In genomic region chr12:115511971-115512370, GRCh38 we compare ENCODE assay signal across 26 cellular contexts.
"Had no signal": no experiment of that assay in that cellular context is flagged by ENCODE, and none has a peak within 500 bp of the region (broad histone marks: within the 10 kb centered on the region; RNA-seq: fewer than 3 reads in every experiment).

No MANE protein-coding gene starts in this region.

- H3K27me3 Mint-ChIP-seq: stimulated activated memory B cell treated with anti-CD40 and anti-IgM and Interleukin-4, amounts not matched to agents 10 μg/mL and 1 μg/mL and 100 μg/mL, for 72 hours; stimulated activated naive CD8-positive, alpha-beta T cell treated with anti-CD3 and anti-CD28 coated beads, Interleukin-15, Interleukin-2, amounts not matched to agents 100 ng/mL and 50 ng/mL, for 24 hours had no signal

- H3K36me3 ChIP-seq: esophagus muscularis mucosa, gastrocnemius medialis, heart right ventricle, left ventricle myocardium inferior, prostate gland, right lobe of liver, tibial artery, upper lobe of right lung, vagina had no signal

- H2AFZ ChIP-seq: parathyroid adenoma had no signal

- H3K9ac ChIP-seq: parathyroid adenoma had no signal

- ATAC-seq: gastrocnemius medialis; heart right ventricle; left cardiac atrium; natural killer cell treated with Interleukin-12 subunit alpha and Interleukin-12 subunit beta and Interleukin-15 and Interleukin-18, amount 100 ng/mL, for 72 hours; right lobe of liver; stimulated activated memory B cell treated with anti-CD40 and anti-IgM and Interleukin-4, amounts not matched to agents 10 μg/mL and 1 μg/mL and 100 μg/mL, for 72 hours; upper lobe of right lung had no signal

- H3K79me2 ChIP-seq: parathyroid adenoma had no signal

- H3K4me3 Mint-ChIP-seq: immature natural killer cell; natural killer cell treated with Interleukin-12 subunit alpha and Interleukin-12 subunit beta and Interleukin-15 and Interleukin-18, amount 100 ng/mL, for 72 hours; stimulated activated memory B cell treated with anti-CD40 and anti-IgM and Interleukin-4, amounts not matched to agents 10 μg/mL and 1 μg/mL and 100 μg/mL, for 72 hours; stimulated activated naive CD8-positive, alpha-beta T cell treated with anti-CD3 and anti-CD28 coated beads, Interleukin-15, Interleukin-2, amounts not matched to agents 100 ng/mL and 50 ng/mL, for 24 hours had no signal

- H3K27ac ChIP-seq: dorsolateral prefrontal cortex, epithelial cell of prostate, esophagus muscularis mucosa, gastrocnemius medialis, heart right ventricle, left ventricle myocardium inferior, parathyroid adenoma, prostate gland, right lobe of liver, tibial artery, upper lobe of right lung, vagina had no signal

- H3K27me3 ChIP-seq: gastrocnemius medialis, right lobe of liver, tibial artery, upper lobe of right lung, vagina had no signal

- DNase-seq: cortex of kidney; dorsolateral prefrontal cortex; effector CD8-positive, alpha-beta T cell; gastrocnemius medialis; heart right ventricle; hypothalamus; immature natural killer cell; left cardiac atrium; left ventricle myocardium inferior; mesenchymal stem cell; midbrain; occipital lobe; retina; right lobe of liver; stimulated activated CD4-positive, alpha-beta T cell treated with anti-CD3 and anti-CD28 coated beads, Interleukin-4, amount 100 ng/mL, for 24 hours; tibial artery; upper lobe of right lung had no signal

- H3K4me1 Mint-ChIP-seq: immature natural killer cell; stimulated activated memory B cell treated with anti-CD40 and anti-IgM and Interleukin-4, amounts not matched to agents 10 μg/mL and 1 μg/mL and 100 μg/mL, for 72 hours had no signal

- H3K4me3 ChIP-seq: dorsolateral prefrontal cortex, esophagus muscularis mucosa, gastrocnemius medialis, heart right ventricle, left ventricle myocardium inferior, lung, prostate gland, right lobe of liver, tibial artery, upper lobe of right lung, vagina had no signal

- H3K4me1 ChIP-seq: gastrocnemius medialis, parathyroid adenoma, prostate gland, right lobe of liver, tibial artery, upper lobe of right lung, vagina had no signal

- H3K36me3 Mint-ChIP-seq: immature natural killer cell; natural killer cell treated with Interleukin-12 subunit alpha and Interleukin-12 subunit beta and Interleukin-15 and Interleukin-18, amount 100 ng/mL, for 72 hours; stimulated activated memory B cell treated with anti-CD40 and anti-IgM and Interleukin-4, amounts not matched to agents 10 μg/mL and 1 μg/mL and 100 μg/mL, for 72 hours had no signal

- H3K9me3 ChIP-seq: gastrocnemius medialis, prostate gland, right lobe of liver, upper lobe of right lung, vagina had no signal

- H3K27ac Mint-ChIP-seq: immature natural killer cell; natural killer cell treated with Interleukin-12 subunit alpha and Interleukin-12 subunit beta and Interleukin-15 and Interleukin-18, amount 100 ng/mL, for 72 hours; stimulated activated memory B cell treated with anti-CD40 and anti-IgM and Interleukin-4, amounts not matched to agents 10 μg/mL and 1 μg/mL and 100 μg/mL, for 72 hours; stimulated activated naive CD8-positive, alpha-beta T cell treated with anti-CD3 and anti-CD28 coated beads, Interleukin-15, Interleukin-2, amounts not matched to agents 100 ng/mL and 50 ng/mL, for 24 hours had no signal
